In the genomic region with DNA sequence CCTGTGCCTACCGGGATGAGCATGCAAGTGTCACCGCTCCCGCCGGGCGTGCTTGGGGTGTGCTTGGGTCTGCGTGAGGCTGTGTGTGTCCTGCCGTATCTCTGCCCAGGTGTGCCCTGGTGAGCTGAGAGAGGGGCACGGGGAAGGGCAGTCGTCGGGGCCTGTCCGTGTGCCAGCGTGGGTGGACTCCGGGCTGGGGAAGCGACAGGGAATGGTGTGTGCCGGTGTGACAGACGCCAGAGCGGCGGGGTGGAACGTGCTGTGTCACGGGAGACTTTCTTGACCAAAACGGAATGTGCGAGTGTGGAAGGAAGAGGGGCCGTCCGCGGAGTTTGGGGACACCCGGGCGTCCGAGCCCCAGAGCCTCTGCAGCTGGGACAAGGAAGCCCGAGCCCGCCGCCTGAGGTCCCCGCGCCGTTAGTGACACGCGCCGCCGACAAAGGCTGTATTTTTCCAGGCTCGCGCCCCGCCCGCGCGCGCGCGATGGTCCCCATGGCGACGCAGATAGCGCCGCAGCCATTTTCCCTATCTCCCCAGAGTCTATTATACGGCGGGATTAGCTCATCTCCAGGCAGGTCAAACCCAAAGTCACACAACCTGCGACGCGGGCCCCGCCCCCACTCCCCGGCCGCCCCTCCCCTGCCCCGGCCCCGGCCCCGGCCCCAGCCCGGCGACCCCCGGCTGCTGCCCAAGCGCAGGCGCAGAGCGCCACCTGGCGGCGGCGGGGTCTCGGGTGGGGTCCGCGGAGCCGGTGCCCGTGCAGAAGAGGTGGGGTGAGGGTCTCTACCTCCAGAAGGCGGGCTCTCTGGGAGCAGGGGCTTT, we compare ENCODE assay signal across 8 cellular contexts.
A peak's percentile ranks its signal among the peaks of the same experiment; 100 is the strongest.
DNase-seq lines count a peak whose midpoint lies in the region; ATAC-seq and TF ChIP-seq lines count a peak whose summit lies in the region.

No MANE protein-coding gene starts in this region.

- ATAC-seq in HG03039 (IDR thresholded peaks at IDR 0.05; ENCODE audit: unreplicated experiment) = no peak

- DNase-seq in GM10248 (ENCODE audit: extremely low spot score) (peak; percentile 76), NCI-H146 treated with DMSO at 0.1 percent for 48 hours (lab: John Stamatoyannopoulos, UW; ENCODE audit: unreplicated experiment) (peak; percentile 86), T1000 (lab: John Stamatoyannopoulos, UW) (peak; percentile 57), astrocyte of the spinal cord (ENCODE audit: low read depth, low spot score) (no peak), iPS-NIHi11 (ENCODE audit: low spot score) (peak; percentile 92), HCEC 1CT (no peak)
- DNase-seq in stimulated activated CD4-positive, alpha-beta T cell treated with anti-CD3 and anti-CD28 coated beads, Interleukin-12 subunit alpha, Interleukin-12 subunit beta, amount 100 ng/mL, for 24 hours (ENCODE audit: low read depth in 2 of 2) = peak; percentile 48 to 66

- peak; percentile 78 for TF ChIP-seq CTCF in GM10248 (IDR thresholded peaks at IDR 0.05; ENCODE audit: control extremely low read depth, extremely low read depth, low read depth, missing control alignments)
- TF ChIP-seq CTCF in astrocyte of the spinal cord (IDR thresholded peaks at IDR 0.05; ENCODE audit: low read depth, low read length) = peak; percentile 67

- in situ Hi-C loops in astrocyte of the spinal cord (cut with HindIII; ENCODE audit: low sequenced_read_pairs) = no loop called here

- CTCF ChIA-PET in GM10248 (lab: Yijun Ruan, JAX) = interaction anchor here (1.0 to 3.2 kb wide), 9 partner anchors 9 to 396 kb away, joined by 3 to 21 read pairs (median 4); no protein-coding TSS in a partner anchor

- peak overlapping the region; percentile 38 for H3K4me3 ChIP-seq in astrocyte of the spinal cord (ENCODE audit: low read depth, low read length)

- POLR2A ChIA-PET in GM10248 (lab: Yijun Ruan, JAX) = no interaction called here

Comparison
In these comparisons a context has a peak if more than half of its experiments do, and no peak if none do; other contexts are left out.
1. DNase-seq: peak in GM10248 (single experiment), NCI-H146 treated with DMSO at 0.1 percent for 48 hours (single experiment), T1000 (single experiment), iPS-NIHi11 (single experiment) and stimulated activated CD4-positive, alpha-beta T cell treated with anti-CD3 and anti-CD28 coated beads, Interleukin-12 subunit alpha, Interleukin-12 subunit beta, amount 100 ng/mL, for 24 hours (2 of 2); none in astrocyte of the spinal cord (single experiment) and HCEC 1CT (single experiment).